ENCODE assay signal across 8 cellular contexts in the genomic region with DNA sequence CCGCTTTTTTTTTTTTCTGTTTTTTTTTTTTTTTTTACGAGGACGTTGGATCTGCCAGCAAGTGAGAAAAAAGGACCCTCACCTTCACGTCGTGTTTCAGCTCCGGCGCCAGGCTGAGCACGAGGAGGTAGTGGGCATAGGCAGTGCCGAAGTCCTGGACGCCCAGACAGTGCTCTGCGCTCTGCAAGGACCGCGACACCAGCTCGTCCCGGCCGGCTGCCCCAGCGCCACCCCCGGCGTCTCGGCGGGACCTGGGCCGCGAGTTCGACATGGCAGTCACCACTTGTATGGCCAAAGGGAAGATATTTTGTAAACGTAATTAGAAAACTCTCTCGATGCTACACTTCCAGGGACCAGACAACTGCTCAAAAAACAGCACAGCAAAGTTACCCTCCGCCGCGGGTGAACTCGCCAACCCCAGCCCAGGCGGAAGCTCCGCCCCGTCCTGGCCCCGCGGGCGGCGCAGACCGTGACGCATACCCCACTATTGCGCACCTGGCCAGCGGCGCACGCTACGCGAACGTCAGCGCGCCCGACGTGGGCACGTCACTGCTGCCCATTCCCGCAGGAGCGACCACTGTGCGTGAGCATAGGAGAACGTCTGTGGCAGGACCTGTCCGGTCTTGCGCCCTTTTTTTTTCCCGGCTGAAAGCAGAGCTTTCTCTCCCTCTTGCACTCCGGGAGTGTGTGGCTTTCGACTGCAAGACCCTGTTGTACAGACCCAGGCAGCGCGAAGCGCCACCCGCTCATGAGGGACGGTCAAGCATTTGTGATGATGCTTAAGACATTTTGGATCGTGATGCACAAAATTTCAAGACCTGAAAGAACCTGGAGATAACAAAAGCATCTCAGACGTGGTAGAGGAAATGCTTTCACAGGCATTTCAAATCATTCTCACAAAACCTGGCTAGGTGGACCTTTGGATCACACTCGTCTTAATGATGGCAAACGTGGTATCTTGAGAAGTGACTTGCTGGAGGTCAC.
A peak's percentile ranks its signal among the peaks of the same experiment; 100 is the strongest.
DNase-seq lines count a peak whose midpoint lies in the region; ATAC-seq lines count a peak whose summit lies in the region.

A gene (minus strand): TSS at position 447 of the 984 bp plus-strand sequence. CDS start 176 bp downstream, at position 271.

- peak; percentile 78 for DNase-seq in 8988T
- DNase-seq in NCI-H2081 treated with DMSO at 0.1 percent for 48 hours (lab: John Stamatoyannopoulos, UW), result peak; percentile 22
- DNase-seq in UCSD-AML1 (lab: John Stamatoyannopoulos, UW; ENCODE audit: unreplicated experiment), result peak; percentile 93
- peak; percentile 88 for DNase-seq in brain pericyte (ENCODE audit: low read depth, low spot score)
- DNase-seq in skeletal muscle cell (ENCODE audit: low read depth), result peak; percentile 90

- peak; percentile 99 for ATAC-seq in GM18511 (IDR thresholded peaks at IDR 0.05; ENCODE audit: unreplicated experiment)
- ATAC-seq in HG03025 (IDR thresholded peaks at IDR 0.05; ENCODE audit: low FRiP score, unreplicated experiment), result peak; percentile 99

- peak within 1 kb of the TSS; percentile 75 for H3K4me3 ChIP-seq in iPS-11a (ENCODE audit: low read depth, low read length)
- H3K4me3 ChIP-seq in skeletal muscle cell (ENCODE audit: low read depth, low read length), result peak within 1 kb of the TSS; percentile 94

Comparison
In these comparisons a context has a peak if more than half of its experiments do, and no peak if none do; other contexts are left out.
1. Peak in every context shown above with its lines: DNase-seq, ATAC-seq and H3K4me3 ChIP-seq.
2. DNase-seq: peak in every context shown above with its lines; median percentile 93 in UCSD-AML1; 90 in skeletal muscle cell; 88 in brain pericyte; 78 in 8988T; 22 in NCI-H2081 treated with DMSO at 0.1 percent for 48 hours.